Comparison of ENCODE assay signal across 8 cellular contexts in the genomic region with DNA sequence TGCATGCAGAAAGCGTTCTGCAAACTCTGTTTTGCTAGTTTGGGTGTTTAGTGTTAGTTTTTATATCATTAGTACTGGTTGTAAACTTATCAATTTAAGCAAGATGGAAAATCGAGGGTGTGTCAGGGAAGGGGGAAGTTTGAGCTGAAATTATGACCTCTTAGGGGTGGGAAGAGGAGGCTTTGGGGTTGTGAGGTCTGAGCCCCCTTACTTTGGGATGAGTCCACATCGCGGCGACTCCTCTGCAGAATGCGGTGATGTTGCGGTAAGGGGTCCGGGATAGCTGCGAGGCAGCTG. TPM values are rescaled to one million over a fixed set of nuclear protein-coding genes. Genes with fewer than 3 reads are reported as not detected.
A peak's percentile ranks its signal among the peaks of the same experiment; 100 is the strongest.
DNase-seq lines count a peak whose midpoint lies in the region; ATAC-seq, FAIRE-seq and TF ChIP-seq lines count a peak whose summit lies in the region.

No MANE protein-coding gene starts in this region.

- H3K4me3 ChIP-seq in CD4-positive, CD25-positive, alpha-beta regulatory T cell (ENCODE audit: low read depth, low read length): peak overlapping the region; percentile 71
- H3K4me3 ChIP-seq in GM12878 (no peak overlapping the region), upper lobe of right lung (no peak overlapping the region)

- no peaks in the 10 kb centered on the region for H3K9me3 ChIP-seq in CD4-positive, CD25-positive, alpha-beta regulatory T cell (ENCODE audit: control insufficient read depth in 2 of 2, low read length in 2 of 2)
- H3K9me3 ChIP-seq in GM12878 (replicated peaks; ENCODE audit: control insufficient read depth, insufficient read depth, low read length) (no peaks in the 10 kb centered on the region), upper lobe of right lung (no peaks in the 10 kb centered on the region)

- no peak for ATAC-seq in CD4-positive, CD25-positive, alpha-beta regulatory T cell (ENCODE audit: low read depth in 2 of 2)
- no peak for ATAC-seq in GM12878
- ATAC-seq in natural killer cell treated with Interleukin-12 subunit alpha and Interleukin-12 subunit beta and Interleukin-15 and Interleukin-18, amount 100 ng/mL, for 72 hours: no peak
- ATAC-seq in upper lobe of right lung: no peak

- WGBS in GM12878 (ENCODE audit: insufficient coverage, insufficient replicate concordance, low lambda C conversion rate, missing lambda C conversion rate): 2% methylated on average over 9 of the region's 9 CpGs

- H4K20me1 ChIP-seq in GM12878 (ENCODE audit: control insufficient read depth, insufficient read depth): no peaks in the 10 kb centered on the region

- intact Hi-C loops in GM12878 (cut with micrococcal nuclease; ENCODE audit: unreplicated experiment): loop anchor here (1.0 kb wide), 1 partner anchor 23 kb away; no protein-coding TSS in a partner anchor
- intact Hi-C loops in upper lobe of right lung (cut with DNase I): no loop called here

- FAIRE-seq in GM12878 (lab: Jason Lieb, UNC): no peak

- RAD21 ChIA-PET in GM12878 (lab: Charles Lee; ENCODE audit: unreplicated experiment): interaction anchor here (0.6 to 1.0 kb wide), 8 partner anchors 28 to 1093 kb away, joined by 3 to 5 read pairs (median 4); a partner anchor contains a TSS

- H3K79me2 ChIP-seq in GM12878 (ENCODE audit: control insufficient read depth, insufficient read depth, low read length): peaks cover 11% of the 10 kb centered on the region

- H3K27me3 Mint-ChIP-seq in CD4-positive, CD25-positive, alpha-beta regulatory T cell: peaks cover 10% of the 10 kb centered on the region
- H3K27me3 Mint-ChIP-seq in HFFc6 (ENCODE audit: insufficient read depth): peaks cover 9% of the 10 kb centered on the region
- H3K27me3 Mint-ChIP-seq in natural killer cell treated with Interleukin-12 subunit alpha and Interleukin-12 subunit beta and Interleukin-15 and Interleukin-18, amount 100 ng/mL, for 72 hours: no peaks in the 10 kb centered on the region

- no peak for TF ChIP-seq RAD21 in GM12878 (IDR thresholded peaks at IDR 0.05; ENCODE audit: insufficient read depth, low read depth, low read length)

- H3K9me3 Mint-ChIP-seq in CD4-positive, CD25-positive, alpha-beta regulatory T cell: peaks cover 0 to 6% (median 2%) of the 10 kb centered on the region in 7 donors
- peaks cover 4% of the 10 kb centered on the region; the same call in 1 of the 2 replicates for H3K9me3 Mint-ChIP-seq in HFFc6
- H3K9me3 Mint-ChIP-seq in natural killer cell treated with Interleukin-12 subunit alpha and Interleukin-12 subunit beta and Interleukin-15 and Interleukin-18, amount 100 ng/mL, for 72 hours: no peaks in the 10 kb centered on the region

- in situ Hi-C loops in GM12878 (cut with MboI): no loop called here

- no peak for DNase-seq in CD4-positive, CD25-positive, alpha-beta regulatory T cell
- DNase-seq in HFFc6 (no peak), GM12878 (ENCODE audit: low read depth, low spot score) (no peak), hippocampal formation (lab: John Stamatoyannopoulos, UW) (no peak), GM20000 (ENCODE audit: low spot score) (no peak), upper lobe of right lung (no peak), cerebellum (ENCODE audit: low spot score) (no peak)
- no peak for DNase-seq in natural killer cell treated with Interleukin-12 subunit alpha and Interleukin-12 subunit beta and Interleukin-15 and Interleukin-18, amount 100 ng/mL, for 72 hours (ENCODE audit: low spot score)

- H3K4me2 ChIP-seq in GM12878 (ENCODE audit: control insufficient read depth, insufficient read depth): no peak overlapping the region

- H3K36me3 Mint-ChIP-seq in CD4-positive, CD25-positive, alpha-beta regulatory T cell: peaks cover 5% of the 10 kb centered on the region
- no peaks in the 10 kb centered on the region for H3K36me3 Mint-ChIP-seq in HFFc6 (ENCODE audit: low read depth)
- H3K36me3 Mint-ChIP-seq in natural killer cell treated with Interleukin-12 subunit alpha and Interleukin-12 subunit beta and Interleukin-15 and Interleukin-18, amount 100 ng/mL, for 72 hours: no peaks in the 10 kb centered on the region

- CTCF ChIA-PET in GM12878 (lab: Yijun Ruan, JAX): interaction anchor here (0.7 to 2.8 kb wide), 6 partner anchors 11 to 139 kb away, joined by 3 to 11 read pairs (median 6); no protein-coding TSS in a partner anchor

- H3K9ac ChIP-seq in GM12878 (ENCODE audit: control insufficient read depth, insufficient read depth, low read length): no peak overlapping the region

- peak overlapping the region; percentile 79 for H3K27ac ChIP-seq in CD4-positive, CD25-positive, alpha-beta regulatory T cell (ENCODE audit: insufficient read depth, low read length, poor library complexity, severe bottlenecking)
- H3K27ac ChIP-seq in GM12878 (ENCODE audit: control insufficient read depth, insufficient read depth): no peak overlapping the region
- no peak overlapping the region for H3K27ac ChIP-seq in upper lobe of right lung

- H3K36me3 ChIP-seq in CD4-positive, CD25-positive, alpha-beta regulatory T cell (ENCODE audit: control insufficient read depth, insufficient read depth, low read length): peaks cover 5% of the 10 kb centered on the region
- H3K36me3 ChIP-seq in GM12878 (ENCODE audit: control insufficient read depth in 2 of 2, insufficient read depth in 2 of 2, low read length in 1 of 2) (no peaks in the 10 kb centered on the region; a peak in 1 of 4 replicates), upper lobe of right lung (no peaks in the 10 kb centered on the region)

- H3K27me3 ChIP-seq in CD4-positive, CD25-positive, alpha-beta regulatory T cell (ENCODE audit: control insufficient read depth, insufficient read depth, low read length): no peaks in the 10 kb centered on the region
- no peaks in the 10 kb centered on the region for H3K27me3 ChIP-seq in GM12878 (replicated peaks in 1 of 2; ENCODE audit: control insufficient read depth in 2 of 2, insufficient read depth in 2 of 2, low read length in 1 of 2)
- H3K27me3 ChIP-seq in upper lobe of right lung: no peaks in the 10 kb centered on the region

- peak overlapping the region; percentile 94 to 100 (median 98) for H3K4me3 Mint-ChIP-seq in CD4-positive, CD25-positive, alpha-beta regulatory T cell
- peak overlapping the region; percentile 90 for H3K4me3 Mint-ChIP-seq in HFFc6
- H3K4me3 Mint-ChIP-seq in natural killer cell treated with Interleukin-12 subunit alpha and Interleukin-12 subunit beta and Interleukin-15 and Interleukin-18, amount 100 ng/mL, for 72 hours: peak overlapping the region; percentile 85

- peak overlapping the region; percentile 99 to 100 (median 100) for H3K27ac Mint-ChIP-seq in CD4-positive, CD25-positive, alpha-beta regulatory T cell
- peak overlapping the region; percentile 88 for H3K27ac Mint-ChIP-seq in HFFc6
- peak overlapping the region; percentile 99 to 100 for H3K27ac Mint-ChIP-seq in natural killer cell treated with Interleukin-12 subunit alpha and Interleukin-12 subunit beta and Interleukin-15 and Interleukin-18, amount 100 ng/mL, for 72 hours

- TF ChIP-seq CTCF in HFFc6 (IDR thresholded peaks at IDR 0.05): no peak
- no peak for TF ChIP-seq CTCF in GM12878 (IDR thresholded peaks at IDR 0.05 in 2 of 3, conservative IDR thresholded peaks at IDR 0.05 in 1 of 3; ENCODE audit: control insufficient read depth in 2 of 3, extremely low read depth in 1 of 3, insufficient read depth in 1 of 3, low read depth in 3 of 3, low read length in 3 of 3)
- TF ChIP-seq CTCF in GM20000 (IDR thresholded peaks at IDR 0.05; ENCODE audit: extremely low read depth, missing control alignments): no peak
- no peak for TF ChIP-seq CTCF in upper lobe of right lung (IDR thresholded peaks at IDR 0.05)

- no TSS peak for BruUV-seq in GM12878 (replicated peaks; lab: Mats Ljungman, UMichigan)

- POLR2A ChIA-PET in GM12878 (lab: Charles Lee): interaction anchor here (0.9 to 1.1 kb wide), 2 partner anchors 23 to 29 kb away, joined by 4 to 7 read pairs; no protein-coding TSS in a partner anchor

- no peak overlapping the region; the same call in 1 of the 2 replicates for H2AFZ ChIP-seq in GM12878 (ENCODE audit: control insufficient read depth, low read depth, low read length)

- no peak for TF ChIP-seq EP300 in GM12878 (IDR thresholded peaks at IDR 0.05; ENCODE audit: borderline replicate concordance in 1 of 2, control insufficient read depth in 1 of 2, low read depth in 2 of 2, low read length in 2 of 2)

- peaks cover 12 to 26% (median 16%) of the 10 kb centered on the region in 4 donors for H3K4me1 Mint-ChIP-seq in CD4-positive, CD25-positive, alpha-beta regulatory T cell
- peaks cover 7% of the 10 kb centered on the region; the same call in 1 of the 2 replicates for H3K4me1 Mint-ChIP-seq in HFFc6 (ENCODE audit: low read depth)
- peaks cover 16 to 22% of the 10 kb centered on the region in 2 donors for H3K4me1 Mint-ChIP-seq in natural killer cell treated with Interleukin-12 subunit alpha and Interleukin-12 subunit beta and Interleukin-15 and Interleukin-18, amount 100 ng/mL, for 72 hours (ENCODE audit: low read depth in 2 of 2)

- TF ChIP-seq POLR2A in GM12878 (IDR thresholded peaks at IDR 0.05; ENCODE audit: low read depth, low read length): no peak

- H3K4me1 ChIP-seq in CD4-positive, CD25-positive, alpha-beta regulatory T cell (ENCODE audit: control insufficient read depth, insufficient read depth, low read length, poor library complexity, severe bottlenecking): peaks cover 11% of the 10 kb centered on the region
- H3K4me1 ChIP-seq in GM12878 (ENCODE audit: control insufficient read depth, insufficient read depth, low read length) (no peaks in the 10 kb centered on the region), upper lobe of right lung (peaks cover 13% of the 10 kb centered on the region)

- SMC1A ChIA-PET in GM12878 (lab: Charles Lee; ENCODE audit: uncharacterized antibody, unreplicated experiment): interaction anchor here (0.9 kb wide), 3 partner anchors 18 to 139 kb away, joined by 3 to 6 read pairs (median 3); no protein-coding TSS in a partner anchor

RNA-seq across cellular contexts. Expression of a gene that starts 0.7 kb away (rescaled TPM):
- 58.3 TPM for total RNA-seq in CD4-positive, CD25-positive, alpha-beta regulatory T cell
- polyA plus RNA-seq in CD4-positive, CD25-positive, alpha-beta regulatory T cell: 100 to 1,000 TPM; 190 to 227 (median 215) TPM
- 100 to 1,000 TPM in 2 of 6 experiments, 10 to 100 TPM in 4; 91.9 to 105 (median 97.6) TPM for total RNA-seq in HFFc6 (2021; fragmentation: NEBNext Ultra II Directional; extraction: Animal tissue kit (Norgen Biotek cat#: 25700))
- total RNA-seq in GM12878 (2013; cell fraction: nucleolus; rRNA removed): 50.2 and 65.0 TPM in 2 replicates
- 107 and 143 TPM in 2 replicates for total RNA-seq in GM12878 (2014; rRNA removed)
- total RNA-seq in GM12878 (2014; rRNA removed; fragmentation: Illumina TruSeq; extraction: Trizol): 18.5 and 24.1 TPM in 2 replicates
- 136 and 143 TPM in 2 replicates for total RNA-seq in GM12878 (2021)
- 16.9 TPM for polyA plus RNA-seq in GM12878 (2011; ENCODE audit: low read depth)
- 12.1 and 43.0 TPM in 2 replicates for polyA plus RNA-seq in GM12878 (2011; rRNA removed)
- 127 and 227 TPM in 2 replicates for polyA plus RNA-seq in GM12878 (2011; cell fraction: cytosol; rRNA removed)
- 125 and 151 TPM in 2 replicates for polyA plus RNA-seq in GM12878 (2011; cell fraction: nucleus; rRNA removed)
- 64.7 and 88.4 TPM in 2 replicates for polyA plus RNA-seq in GM12878 (2012)
- 1.5 and 5.1 TPM in 2 replicates for polyA plus RNA-seq in GM12878 (2014; fragmentation: Illumina TruSeq; extraction: Trizol)
- 10 to 100 TPM; 10.6 to 39.4 TPM for polyA plus RNA-seq in GM12878 (2014; fragmentation: Nextera tagmentation; extraction: Ambion mirVana)
- 166 and 177 TPM in 2 replicates for polyA plus RNA-seq in GM12878 (2014; rRNA removed)
- polyA plus RNA-seq in GM12878 (2016; fragmentation: Nextera tagmentation; extraction: Ambion mirVana): 100 to 1,000 TPM; 261 to 282 TPM
- 38.5 and 54.8 TPM in 2 replicates for polyA minus RNA-seq in GM12878 (2011; rRNA and poly(A)+ RNA removed)
- polyA minus RNA-seq in GM12878 (2011; cell fraction: cytosol; rRNA and poly(A)+ RNA removed): 65.2 and 74.7 TPM in 2 replicates
- polyA minus RNA-seq in GM12878 (2011; cell fraction: nucleus; rRNA and poly(A)+ RNA removed): 16.3 and 29.0 TPM in 2 replicates
- total RNA-seq in natural killer cell treated with Interleukin-12 subunit alpha and Interleukin-12 subunit beta and Interleukin-15 and Interleukin-18, amount 100 ng/mL, for 72 hours: 10 to 100 TPM; 89.1 to 89.5 TPM
- 78.2 TPM for total RNA-seq in upper lobe of right lung
- total RNA-seq in cerebellum: 27.6 TPM

RNA-seq across cellular contexts. Expression of a gene that starts 18.4 kb away (rescaled TPM):
- total RNA-seq in CD4-positive, CD25-positive, alpha-beta regulatory T cell: 6.7 TPM
- 10 to 100 TPM; 10.4 to 20.2 (median 14.2) TPM for polyA plus RNA-seq in CD4-positive, CD25-positive, alpha-beta regulatory T cell
- 10 to 100 TPM; 55.2 to 71.3 (median 67.7) TPM for total RNA-seq in HFFc6 (2021; fragmentation: NEBNext Ultra II Directional; extraction: Animal tissue kit (Norgen Biotek cat#: 25700))
- 6.5 and 6.7 TPM in 2 replicates for total RNA-seq in GM12878 (2013; cell fraction: nucleolus; rRNA removed)
- total RNA-seq in GM12878 (2014; rRNA removed): 50.1 and 55.2 TPM in 2 replicates
- total RNA-seq in GM12878 (2014; rRNA removed; fragmentation: Illumina TruSeq; extraction: Trizol): 22.5 and 24.9 TPM in 2 replicates
- 49.1 and 52.0 TPM in 2 replicates for total RNA-seq in GM12878 (2021)
- 9.2 TPM for polyA plus RNA-seq in GM12878 (2011; ENCODE audit: low read depth)
- 4.7 and 13.0 TPM in 2 replicates for polyA plus RNA-seq in GM12878 (2011; rRNA removed)
- polyA plus RNA-seq in GM12878 (2011; cell fraction: cytosol; rRNA removed): 13.6 and 22.1 TPM in 2 replicates
- polyA plus RNA-seq in GM12878 (2011; cell fraction: nucleus; rRNA removed): 11.4 and 12.7 TPM in 2 replicates
- 28.9 and 29.0 TPM in 2 replicates for polyA plus RNA-seq in GM12878 (2012)
- polyA plus RNA-seq in GM12878 (2014; fragmentation: Illumina TruSeq; extraction: Trizol): 8.3 and 28.5 TPM in 2 replicates
- polyA plus RNA-seq in GM12878 (2014; fragmentation: Nextera tagmentation; extraction: Ambion mirVana): 1 to 10 TPM; 1.6 to 5.6 TPM
- 56.0 and 65.8 TPM in 2 replicates for polyA plus RNA-seq in GM12878 (2014; rRNA removed)
- polyA plus RNA-seq in GM12878 (2016; fragmentation: Nextera tagmentation; extraction: Ambion mirVana): 100 to 1,000 TPM; 122 to 131 TPM
- 4.2 and 10.8 TPM in 2 replicates for polyA minus RNA-seq in GM12878 (2011; rRNA and poly(A)+ RNA removed)
- polyA minus RNA-seq in GM12878 (2011; cell fraction: cytosol; rRNA and poly(A)+ RNA removed): 4.5 and 11.0 TPM in 2 replicates
- polyA minus RNA-seq in GM12878 (2011; cell fraction: nucleus; rRNA and poly(A)+ RNA removed): 2.1 and 5.4 TPM in 2 replicates
- total RNA-seq in natural killer cell treated with Interleukin-12 subunit alpha and Interleukin-12 subunit beta and Interleukin-15 and Interleukin-18, amount 100 ng/mL, for 72 hours: 10 to 100 TPM in 1 of 2 donors, 1 to 10 TPM in 1; 5.2 to 15.6 TPM
- 7.1 TPM for total RNA-seq in upper lobe of right lung
- 10.3 TPM for total RNA-seq in cerebellum

RNA-seq across cellular contexts. Expression of a gene that starts 24.4 kb away (rescaled TPM):
- 153 TPM for total RNA-seq in CD4-positive, CD25-positive, alpha-beta regulatory T cell
- 1 to 10 TPM; 2.4 to 5.3 (median 4.2) TPM for polyA plus RNA-seq in CD4-positive, CD25-positive, alpha-beta regulatory T cell
- total RNA-seq in HFFc6 (2021; fragmentation: NEBNext Ultra II Directional; extraction: Animal tissue kit (Norgen Biotek cat#: 25700)): 100 to 1,000 TPM in 4 of 6 experiments, 10 to 100 TPM in 2; 87.2 to 109 (median 103) TPM
- 111 and 128 TPM in 2 replicates for total RNA-seq in GM12878 (2013; cell fraction: nucleolus; rRNA removed)
- total RNA-seq in GM12878 (2014; rRNA removed) (122 and 127 TPM in 2 replicates), GM12878 (2014; rRNA removed; fragmentation: Illumina TruSeq; extraction: Trizol) (82.5 and 93.4 TPM in 2 replicates), GM12878 (2021) (223 and 240 TPM in 2 replicates), upper lobe of right lung (98.7 TPM), cerebellum (26.9 TPM)
- 23.5 TPM for polyA plus RNA-seq in GM12878 (2011; ENCODE audit: low read depth)
- polyA plus RNA-seq in GM12878 (2011; rRNA removed) (110 and 123 TPM in 2 replicates), GM12878 (2014; fragmentation: Illumina TruSeq; extraction: Trizol) (69.0 and 91.2 TPM in 2 replicates), GM12878 (2014; fragmentation: Nextera tagmentation; extraction: Ambion mirVana) (10 to 100 TPM in 1 of 2 experiments, 1 to 10 TPM in 1; 9.9 to 27.7 TPM), GM12878 (2014; rRNA removed) (164 and 194 TPM in 2 replicates), GM12878 (2016; fragmentation: Nextera tagmentation; extraction: Ambion mirVana) (10 to 100 TPM; 16.9 to 17.9 TPM)
- polyA plus RNA-seq in GM12878 (2011; cell fraction: cytosol; rRNA removed): 47.6 and 72.8 TPM in 2 replicates
- 106 and 159 TPM in 2 replicates for polyA plus RNA-seq in GM12878 (2011; cell fraction: nucleus; rRNA removed)
- polyA plus RNA-seq in GM12878 (2012): 71.1 and 77.1 TPM in 2 replicates
- 27.9 and 29.7 TPM in 2 replicates for polyA minus RNA-seq in GM12878 (2011; rRNA and poly(A)+ RNA removed)
- 26.6 and 31.5 TPM in 2 replicates for polyA minus RNA-seq in GM12878 (2011; cell fraction: cytosol; rRNA and poly(A)+ RNA removed)
- polyA minus RNA-seq in GM12878 (2011; cell fraction: nucleus; rRNA and poly(A)+ RNA removed): 17.4 and 38.3 TPM in 2 replicates
- total RNA-seq in natural killer cell treated with Interleukin-12 subunit alpha and Interleukin-12 subunit beta and Interleukin-15 and Interleukin-18, amount 100 ng/mL, for 72 hours: 100 to 1,000 TPM; 233 to 282 TPM

RNA-seq across cellular contexts. Expression of a gene that starts 55.2 kb away (rescaled TPM):
- total RNA-seq in CD4-positive, CD25-positive, alpha-beta regulatory T cell: 1,352 TPM
- 1,000 to 10,000 TPM; 2,869 to 3,453 (median 3,084) TPM for polyA plus RNA-seq in CD4-positive, CD25-positive, alpha-beta regulatory T cell
- total RNA-seq in HFFc6 (2021; fragmentation: NEBNext Ultra II Directional; extraction: Animal tissue kit (Norgen Biotek cat#: 25700)): 1,000 to 10,000 TPM; 1,047 to 1,358 (median 1,277) TPM
- total RNA-seq in GM12878 (2013; cell fraction: nucleolus; rRNA removed): 239 and 289 TPM in 2 replicates
- total RNA-seq in GM12878 (2014; rRNA removed) (1,524 and 1,715 TPM in 2 replicates), GM12878 (2014; rRNA removed; fragmentation: Illumina TruSeq; extraction: Trizol) (972 and 1,030 TPM in 2 replicates), GM12878 (2021) (2,219 and 2,315 TPM in 2 replicates), upper lobe of right lung (841 TPM), cerebellum (280 TPM)
- polyA plus RNA-seq in GM12878 (2011; ENCODE audit: low read depth): 7,786 TPM
- polyA plus RNA-seq in GM12878 (2011; rRNA removed) (524 and 1,111 TPM in 2 replicates), GM12878 (2014; fragmentation: Illumina TruSeq; extraction: Trizol) (209 and 786 TPM in 2 replicates), GM12878 (2014; fragmentation: Nextera tagmentation; extraction: Ambion mirVana) (100 to 1,000 TPM; 559 to 717 TPM), GM12878 (2014; rRNA removed) (3,158 and 3,344 TPM in 2 replicates), GM12878 (2016; fragmentation: Nextera tagmentation; extraction: Ambion mirVana) (1,000 to 10,000 TPM; 1,763 to 1,909 TPM)
- polyA plus RNA-seq in GM12878 (2011; cell fraction: cytosol; rRNA removed): 3,186 and 3,536 TPM in 2 replicates
- 1,362 and 1,364 TPM in 2 replicates for polyA plus RNA-seq in GM12878 (2011; cell fraction: nucleus; rRNA removed)
- 3,088 and 3,408 TPM in 2 replicates for polyA plus RNA-seq in GM12878 (2012)
- 256 and 857 TPM in 2 replicates for polyA minus RNA-seq in GM12878 (2011; rRNA and poly(A)+ RNA removed)
- polyA minus RNA-seq in GM12878 (2011; cell fraction: cytosol; rRNA and poly(A)+ RNA removed): 796 and 851 TPM in 2 replicates
- polyA minus RNA-seq in GM12878 (2011; cell fraction: nucleus; rRNA and poly(A)+ RNA removed): 184 and 257 TPM in 2 replicates
- total RNA-seq in natural killer cell treated with Interleukin-12 subunit alpha and Interleukin-12 subunit beta and Interleukin-15 and Interleukin-18, amount 100 ng/mL, for 72 hours: 1,000 to 10,000 TPM in 1 of 2 donors, 100 to 1,000 TPM in 1; 757 to 1,081 TPM
